In genomic region chr16:13970708-13971422, GRCh38 we compare ENCODE assay signal across 18 cellular contexts. TPM values are rescaled to one million over a fixed set of nuclear protein-coding genes. Genes with fewer than 3 reads are reported as not detected.
DNase-seq lines count a peak whose midpoint lies in the region; ATAC-seq, FAIRE-seq and TF ChIP-seq lines count a peak whose summit lies in the region.
"Had no signal": no experiment of that assay in that cellular context is flagged by ENCODE, and none has a peak within 500 bp of the region (broad histone marks: within the 10 kb centered on the region; RNA-seq: fewer than 3 reads in every experiment).

No MANE protein-coding gene starts in this region.

- H3K79me2 ChIP-seq in smooth muscle cell (ENCODE audit: low read depth): no peaks in the 10 kb centered on the region

- intact Hi-C loops in Panc1 (cut with micrococcal nuclease; ENCODE audit: unreplicated experiment): no loop called here

- H3K36me3 Mint-ChIP-seq in activated T-cell treated with anti-CD3 and anti-CD28 coated beads, Interleukin-2, amount 50 U/mL, for 72 hours (ENCODE audit: insufficient read depth in 2 of 2): peaks cover 3 to 6% of the 10 kb centered on the region in 2 donors

- no peak overlapping the region for H3K9ac ChIP-seq in smooth muscle cell (ENCODE audit: low read depth)
- H3K9ac ChIP-seq: BLaER1 treated with 17β-estradiol and CSF1 and Interleukin-3, amounts not matched to agents 10 nM and 100 nM had no signal

- TF ChIP-seq CTCF in Panc1 (IDR thresholded peaks at IDR 0.05): no peak
- TF ChIP-seq CTCF in smooth muscle cell (IDR thresholded peaks at IDR 0.05; ENCODE audit: borderline replicate concordance, insufficient read depth, poor library complexity, severe bottlenecking): no peak

- peaks cover 3 to 6% of the 10 kb centered on the region in 2 donors for H3K9me3 Mint-ChIP-seq in activated T-cell treated with anti-CD3 and anti-CD28 coated beads, Interleukin-2, amount 50 U/mL, for 72 hours

- peaks cover 11% of the 10 kb centered on the region for H3K4me1 Mint-ChIP-seq in activated T-cell treated with anti-CD3 and anti-CD28 coated beads, Interleukin-2, amount 50 U/mL, for 72 hours (ENCODE audit: low read depth)

- H3K27me3 ChIP-seq in Panc1 (ENCODE audit: control insufficient read depth, insufficient read depth, low read length): no peaks in the 10 kb centered on the region
- H3K27me3 ChIP-seq in smooth muscle cell (ENCODE audit: low read depth): no peaks in the 10 kb centered on the region
- H3K27me3 ChIP-seq: BLaER1 treated with 17β-estradiol and CSF1 and Interleukin-3, amounts not matched to agents 10 nM and 100 nM had no signal

- H3K27ac Mint-ChIP-seq in activated T-cell treated with anti-CD3 and anti-CD28 coated beads, Interleukin-2, amount 50 U/mL, for 72 hours: peak overlapping the region; percentile 59
- H3K27ac Mint-ChIP-seq: CD4-positive, alpha-beta T cell; H9 had no signal

- DNase-seq in activated T-cell treated with anti-CD3 and anti-CD28 coated beads, Interleukin-2, amount 50 U/mL, for 72 hours: no peak
- DNase-seq in activated T-cell treated with anti-CD3 and anti-CD28 coated beads for 4 hours (no peak), GM18507 (ENCODE audit: extremely low spot score, insufficient read length, low read depth) (no peak), Panc1 (ENCODE audit: low read depth, low spot score) (no peak), smooth muscle cell (lab: John Stamatoyannopoulos, UW; ENCODE audit: unreplicated experiment) (no peak), caudate nucleus (lab: John Stamatoyannopoulos, UW) (no peak)
- DNase-seq in activated effector memory CD4-positive, alpha-beta T cell treated with anti-CD3 and anti-CD28 coated beads, Interleukin-2, amount 50 U/mL, for 16 hours: no peak
- DNase-seq: ACHN; Calu3; CD4-positive, alpha-beta T cell; DMS 273 treated with DMSO at 0.1 percent for 48 hours; GOT3; H9 had no signal

- H3K4me2 ChIP-seq in smooth muscle cell: no peak overlapping the region
- H3K4me2 ChIP-seq: BLaER1 treated with 17β-estradiol and CSF1 and Interleukin-3, amounts not matched to agents 10 nM and 100 nM had no signal

- BruUV-seq in Panc1 (replicated peaks; lab: Mats Ljungman, UMichigan): no TSS peak

- POLR2A ChIA-PET in Panc1 (lab: Charles Lee): no interaction called here

- H3K9me3 ChIP-seq in Panc1 (ENCODE audit: control insufficient read depth, insufficient read depth, low read depth, low read length): peaks cover 3% of the 10 kb centered on the region; the same call in 1 of the 2 replicates
- no peaks in the 10 kb centered on the region for H3K9me3 ChIP-seq in smooth muscle cell (replicated peaks; ENCODE audit: low read depth)

- H3K36me3 ChIP-seq in Panc1 (ENCODE audit: control insufficient read depth, insufficient read depth, low read length) (no peaks in the 10 kb centered on the region), smooth muscle cell (ENCODE audit: low read depth) (no peaks in the 10 kb centered on the region)
- H3K36me3 ChIP-seq: BLaER1 treated with 17β-estradiol and CSF1 and Interleukin-3, amounts not matched to agents 10 nM and 100 nM had no signal

- peaks cover 6% of the 10 kb centered on the region for H3F3A ChIP-seq in smooth muscle cell (ENCODE audit: low read depth)

- in situ Hi-C loops in Panc1 (cut with HindIII; ENCODE audit: low pct_unique_long_range_greater_than_20kb, low sequenced_read_pairs): no loop called here

- H3K27ac ChIP-seq in Panc1 (ENCODE audit: low read length) (peak overlapping the region; percentile 36; the same call in 1 of the 2 replicates), smooth muscle cell (ENCODE audit: low read depth) (peak overlapping the region; percentile 100), caudate nucleus (ENCODE audit: low read depth, low read length) (no peak overlapping the region)
- H3K27ac ChIP-seq: BLaER1 treated with 17β-estradiol and CSF1 and Interleukin-3, amounts not matched to agents 10 nM and 100 nM had no signal

- H2AFZ ChIP-seq in smooth muscle cell (ENCODE audit: low read depth): no peak overlapping the region

- no peaks in the 10 kb centered on the region for H4K20me1 ChIP-seq in smooth muscle cell (ENCODE audit: low read depth)
- H4K20me1 ChIP-seq: BLaER1 treated with 17β-estradiol and CSF1 and Interleukin-3, amounts not matched to agents 10 nM and 100 nM had no signal

- peaks cover 33% of the 10 kb centered on the region for H3K27me3 Mint-ChIP-seq in activated T-cell treated with anti-CD3 and anti-CD28 coated beads, Interleukin-2, amount 50 U/mL, for 72 hours (ENCODE audit: low read depth)

- peak; percentile 72 to 73 for ATAC-seq in activated T-cell treated with anti-CD3 and anti-CD28 coated beads, Interleukin-2, amount 50 U/mL, for 72 hours (replicated peaks in 1 of 2)
- no peak for ATAC-seq in Panc1
- no peak for ATAC-seq in GM18502 (IDR thresholded peaks at IDR 0.05; ENCODE audit: poor library complexity, unreplicated experiment)
- ATAC-seq: HepG2 had no signal

- H3K4me1 ChIP-seq in Panc1 (ENCODE audit: control insufficient read depth, insufficient read depth, low read length) (no peaks in the 10 kb centered on the region), smooth muscle cell (ENCODE audit: low read depth) (no peaks in the 10 kb centered on the region)
- H3K4me1 ChIP-seq: BLaER1 treated with 17β-estradiol and CSF1 and Interleukin-3, amounts not matched to agents 10 nM and 100 nM had no signal

- no peak overlapping the region for H3K4me3 ChIP-seq in Panc1 (ENCODE audit: low read depth in 2 of 2, low read length in 2 of 2)
- no peak overlapping the region for H3K4me3 ChIP-seq in smooth muscle cell
- H3K4me3 ChIP-seq: BLaER1 treated with 17β-estradiol and CSF1 and Interleukin-3, amounts not matched to agents 10 nM and 100 nM had no signal

- peak; percentile 62 for FAIRE-seq in GM18507 (lab: Jason Lieb, UNC)
- FAIRE-seq: GM12892, HepG2, HTR-8/SVneo had no signal

- no peak overlapping the region for H3K4me3 Mint-ChIP-seq in activated T-cell treated with anti-CD3 and anti-CD28 coated beads, Interleukin-2, amount 50 U/mL, for 72 hours
- H3K4me3 Mint-ChIP-seq: CD4-positive, alpha-beta T cell; H9 had no signal

- CTCF ChIA-PET in Panc1 (lab: Charles Lee): no interaction called here

RNA-seq across cellular contexts. Expression of gene ERCC4, which starts 50.9 kb away (rescaled TPM):
- 10 to 100 TPM; 15.4 to 17.4 TPM for total RNA-seq in activated T-cell treated with anti-CD3 and anti-CD28 coated beads, Interleukin-2, amount 50 U/mL, for 72 hours
- total RNA-seq in Panc1 (2021; ENCODE audit: unreplicated experiment): 23.4 TPM
- polyA plus RNA-seq in Panc1 (2012; ENCODE audit: insufficient read length): 11.0 TPM
- total RNA-seq in smooth muscle cell: 10.3 and 10.6 TPM in 2 replicates
- 17.4 and 27.4 TPM in 2 replicates for polyA plus RNA-seq in smooth muscle cell

Comparison
In these comparisons a context has a peak if more than half of its experiments do, and no peak if none do; other contexts are left out.
1. ATAC-seq: peak in activated T-cell treated with anti-CD3 and anti-CD28 coated beads, Interleukin-2, amount 50 U/mL, for 72 hours (2 of 2); none in Panc1 (single experiment) and GM18502 (single experiment).